In the genomic region with DNA sequence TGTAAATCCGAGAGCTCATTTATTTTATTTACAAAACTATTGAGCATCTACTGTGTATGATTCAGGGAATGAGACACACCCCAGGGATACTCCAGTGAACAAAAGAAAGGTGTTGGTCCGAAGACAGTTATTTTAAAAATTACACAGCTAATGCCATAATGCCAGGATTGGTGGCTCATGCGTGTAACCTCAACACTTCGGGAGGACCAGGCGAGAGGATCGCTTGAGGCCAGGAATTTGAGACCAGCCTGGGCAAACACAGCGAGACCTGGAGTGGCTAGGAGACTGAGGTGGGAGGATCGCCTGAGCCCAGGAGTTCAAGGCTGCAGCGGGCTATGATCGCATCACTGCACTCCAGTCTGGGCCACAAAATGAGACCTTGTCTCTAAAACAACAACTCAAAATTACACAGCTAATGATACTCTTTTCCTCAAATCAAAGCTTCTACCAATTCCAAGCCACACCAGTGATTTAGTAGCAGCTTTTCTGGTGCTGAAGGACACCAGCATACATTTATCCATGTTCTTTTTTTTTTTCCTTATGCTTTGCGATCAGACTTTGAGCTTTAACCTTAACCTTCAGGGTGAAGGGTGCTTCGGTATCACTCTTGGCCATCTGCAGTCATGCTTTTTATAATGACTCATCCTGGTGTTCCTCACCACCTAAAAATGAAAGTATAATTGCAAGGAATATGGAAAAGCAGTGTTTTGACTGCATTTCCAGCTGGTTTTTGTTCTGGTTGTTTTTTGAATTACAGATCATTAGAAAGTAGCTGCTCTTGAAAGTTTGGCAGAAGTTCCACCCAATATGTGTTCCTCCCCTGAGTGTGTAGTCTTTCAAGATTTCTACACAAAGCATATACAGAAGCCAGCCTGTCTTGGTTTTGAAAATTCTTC, we compare ENCODE assay signal across 8 cellular contexts. TPM values are rescaled to one million over a fixed set of nuclear protein-coding genes. Genes with fewer than 3 reads are reported as not detected.
A peak's percentile ranks its signal among the peaks of the same experiment; 100 is the strongest.
DNase-seq lines count a peak whose midpoint lies in the region; ATAC-seq, FAIRE-seq and TF ChIP-seq lines count a peak whose summit lies in the region.

No MANE protein-coding gene starts in this region.

- no peaks in the 10 kb centered on the region for H3K36me3 Mint-ChIP-seq in CD4-positive, CD25-positive, alpha-beta regulatory T cell
- H3K36me3 Mint-ChIP-seq in activated naive CD8-positive, alpha-beta T cell: no peaks in the 10 kb centered on the region

- H3K9ac ChIP-seq in HUES48 (ENCODE audit: low read depth, low read length): peak overlapping the region; percentile 86
- H3K9ac ChIP-seq in keratinocyte (ENCODE audit: control insufficient read depth, extremely low read depth, insufficient read depth, low read length): peak overlapping the region; percentile 74
- H3K9ac ChIP-seq in stomach smooth muscle (ENCODE audit: low read length in 2 of 2): peak overlapping the region; percentile 78 to 80

- peak overlapping the region; percentile 92 to 98 (median 97) for H3K4me3 Mint-ChIP-seq in CD4-positive, CD25-positive, alpha-beta regulatory T cell
- peak overlapping the region; percentile 94 for H3K4me3 Mint-ChIP-seq in activated naive CD8-positive, alpha-beta T cell

- TF ChIP-seq POLR2A in GM18505 (IDR thresholded peaks at IDR 0.05; ENCODE audit: borderline replicate concordance, extremely low read depth, insufficient read depth, insufficient read length): no peak

- peak overlapping the region; percentile 50 to 94 (median 90) for H3K27ac Mint-ChIP-seq in CD4-positive, CD25-positive, alpha-beta regulatory T cell
- H3K27ac Mint-ChIP-seq in activated naive CD8-positive, alpha-beta T cell: peak overlapping the region; percentile 95

- DNase-seq in CD4-positive, CD25-positive, alpha-beta regulatory T cell: no peak
- DNase-seq in keratinocyte (ENCODE audit: low read depth, low spot score) (no peak), inferior parietal cortex (ENCODE audit: extremely low spot score) (no peak)

- peak overlapping the region; percentile 63 for H3K4me2 ChIP-seq in keratinocyte (ENCODE audit: control insufficient read depth, extremely low read depth, insufficient read depth, low read depth, low read length)

- peaks cover 7 to 22% (median 11%) of the 10 kb centered on the region in 4 donors for H3K4me1 Mint-ChIP-seq in CD4-positive, CD25-positive, alpha-beta regulatory T cell
- peaks cover 29% of the 10 kb centered on the region for H3K4me1 Mint-ChIP-seq in activated naive CD8-positive, alpha-beta T cell (ENCODE audit: low read depth)

- H3K9me3 Mint-ChIP-seq in CD4-positive, CD25-positive, alpha-beta regulatory T cell: no peaks in the 10 kb centered on the region
- no peaks in the 10 kb centered on the region for H3K9me3 Mint-ChIP-seq in activated naive CD8-positive, alpha-beta T cell (ENCODE audit: low read depth)

- peak overlapping the region; percentile 68 for H3K4me3 ChIP-seq in CD4-positive, CD25-positive, alpha-beta regulatory T cell (ENCODE audit: low read depth, low read length)
- H3K4me3 ChIP-seq in HUES48 (ENCODE audit: low read depth, low read length) (peak overlapping the region; percentile 87), keratinocyte (ENCODE audit: control insufficient read depth in 2 of 3, extremely low read depth in 1 of 3, insufficient read depth in 2 of 3, low read depth in 1 of 3, low read length in 3 of 3) (peak overlapping the region; percentile 62 to 81 (median 73)), stomach smooth muscle (ENCODE audit: low read length in 2 of 2) (peak overlapping the region; percentile 79 to 90)

- H3K9me3 ChIP-seq in CD4-positive, CD25-positive, alpha-beta regulatory T cell (ENCODE audit: control insufficient read depth in 2 of 2, low read length in 2 of 2): no peaks in the 10 kb centered on the region
- H3K9me3 ChIP-seq in HUES48 (ENCODE audit: control insufficient read depth, insufficient read depth, low read length) (no peaks in the 10 kb centered on the region), keratinocyte (ENCODE audit: control insufficient read depth, low read depth, low read length) (no peaks in the 10 kb centered on the region), stomach smooth muscle (ENCODE audit: control insufficient read depth in 2 of 2, low read length in 2 of 2) (no peaks in the 10 kb centered on the region)

- no peaks in the 10 kb centered on the region for H3K79me2 ChIP-seq in keratinocyte (ENCODE audit: control insufficient read depth, insufficient read depth, low read length)

- no peak for ATAC-seq in CD4-positive, CD25-positive, alpha-beta regulatory T cell (ENCODE audit: low read depth in 2 of 2)
- ATAC-seq in HG03045 (IDR thresholded peaks at IDR 0.05; ENCODE audit: unreplicated experiment) (no peak), GM18505 (IDR thresholded peaks at IDR 0.05; ENCODE audit: unreplicated experiment) (no peak)

- dilution Hi-C loops in keratinocyte (cut with MboI; ENCODE audit: extremely low pct_ligation_motif_present, low sequenced_read_pairs): no loop called here

- no peak for FAIRE-seq in keratinocyte (lab: Jason Lieb, UNC)

- H3K4me1 ChIP-seq in CD4-positive, CD25-positive, alpha-beta regulatory T cell (ENCODE audit: control insufficient read depth, insufficient read depth, low read length, poor library complexity, severe bottlenecking): peaks cover 13% of the 10 kb centered on the region
- H3K4me1 ChIP-seq in HUES48 (ENCODE audit: control insufficient read depth, insufficient read depth, low read length) (peaks cover 14% of the 10 kb centered on the region), keratinocyte (ENCODE audit: control insufficient read depth, extremely low read depth, insufficient read depth, low read length) (peaks cover 16% of the 10 kb centered on the region), stomach smooth muscle (ENCODE audit: control insufficient read depth, insufficient read depth, low read length) (peaks cover 9% of the 10 kb centered on the region)

- H3K27me3 Mint-ChIP-seq in CD4-positive, CD25-positive, alpha-beta regulatory T cell: peaks cover 15% of the 10 kb centered on the region
- peaks cover 6% of the 10 kb centered on the region for H3K27me3 Mint-ChIP-seq in activated naive CD8-positive, alpha-beta T cell

- peak overlapping the region; percentile 63 for H3K27ac ChIP-seq in CD4-positive, CD25-positive, alpha-beta regulatory T cell (ENCODE audit: insufficient read depth, low read length, poor library complexity, severe bottlenecking)
- no peak overlapping the region for H3K27ac ChIP-seq in HUES48 (ENCODE audit: low read depth, low read length)
- H3K27ac ChIP-seq in keratinocyte (ENCODE audit: control insufficient read depth, insufficient read depth, low read length): no peak overlapping the region
- no peak overlapping the region for H3K27ac ChIP-seq in stomach smooth muscle (ENCODE audit: low read length)

- no peaks in the 10 kb centered on the region for H3K36me3 ChIP-seq in CD4-positive, CD25-positive, alpha-beta regulatory T cell (ENCODE audit: control insufficient read depth, insufficient read depth, low read length)
- H3K36me3 ChIP-seq in HUES48 (ENCODE audit: control insufficient read depth, insufficient read depth, low read length) (no peaks in the 10 kb centered on the region), keratinocyte (ENCODE audit: control insufficient read depth in 2 of 2, extremely low read depth in 1 of 2, insufficient read depth in 2 of 2, low read length in 2 of 2) (no peaks in the 10 kb centered on the region), stomach smooth muscle (ENCODE audit: control insufficient read depth in 2 of 2, insufficient read depth in 2 of 2, low read length in 2 of 2) (no peaks in the 10 kb centered on the region)

- peak overlapping the region; percentile 96 for H2AFZ ChIP-seq in keratinocyte (ENCODE audit: control insufficient read depth, low read length)

- H4K20me1 ChIP-seq in keratinocyte (ENCODE audit: control insufficient read depth, extremely low read depth, insufficient read depth, low read length): no peaks in the 10 kb centered on the region

- TF ChIP-seq CTCF in keratinocyte (optimal IDR thresholded peaks at IDR 0.05 in 1 of 3, IDR thresholded peaks at IDR 0.05 in 1 of 3, conservative IDR thresholded peaks at IDR 0.05 in 1 of 3; ENCODE audit: extremely low read depth in 1 of 3, insufficient read depth in 2 of 3, low read length in 3 of 3): no peak

- peaks cover 6% of the 10 kb centered on the region for H3K27me3 ChIP-seq in CD4-positive, CD25-positive, alpha-beta regulatory T cell (ENCODE audit: control insufficient read depth, insufficient read depth, low read length)
- H3K27me3 ChIP-seq in HUES48 (ENCODE audit: control insufficient read depth, insufficient read depth, low read length) (peaks cover 29% of the 10 kb centered on the region), keratinocyte (ENCODE audit: control insufficient read depth, extremely low read depth, insufficient read depth, low read length) (no peaks in the 10 kb centered on the region), stomach smooth muscle (ENCODE audit: control insufficient read depth in 1 of 2, insufficient read depth in 2 of 2, low read length in 2 of 2) (no peaks in the 10 kb centered on the region)

- H3K9me1 ChIP-seq in keratinocyte (ENCODE audit: control insufficient read depth, extremely low read depth, insufficient read depth, low read length): no peaks in the 10 kb centered on the region

RNA-seq across cellular contexts. Expression of gene SLC41A2, which starts 1.1 kb away (rescaled TPM):
- 4.7 TPM for total RNA-seq in CD4-positive, CD25-positive, alpha-beta regulatory T cell
- polyA plus RNA-seq in CD4-positive, CD25-positive, alpha-beta regulatory T cell: under 1 TPM in 3 of 4 donors, not detected in 1; 0.32 to 0.64 (median 0.47) TPM
- polyA plus RNA-seq in keratinocyte: 1.0 to 1.5 TPM (median 1.2 TPM) in 3 replicates
- polyA plus RNA-seq in keratinocyte (2011; ENCODE audit: low read depth): 1.4 TPM
- 0.86 and 0.95 TPM in 2 replicates for polyA plus RNA-seq in keratinocyte (2011; cell fraction: cytosol; rRNA removed)
- polyA plus RNA-seq in keratinocyte (2011; cell fraction: nucleus; rRNA removed): 2.0 and 3.1 TPM in 2 replicates
- polyA plus RNA-seq in keratinocyte (2012; ENCODE audit: low replicate concordance): 1.5 and 2.0 TPM in 2 replicates
- polyA minus RNA-seq in keratinocyte: 0.59 to 1.4 TPM (median 1.3 TPM) in 3 replicates
- polyA minus RNA-seq in keratinocyte (2011; cell fraction: cytosol; rRNA and poly(A)+ RNA removed): 1.2 TPM
- polyA minus RNA-seq in keratinocyte (2011; cell fraction: nucleus; rRNA and poly(A)+ RNA removed): 2.2 and 6.7 TPM in 2 replicates

RNA-seq across cellular contexts. Expression of gene NOPCHAP1, which starts 26.9 kb away (rescaled TPM):
- total RNA-seq in CD4-positive, CD25-positive, alpha-beta regulatory T cell: 11.6 TPM
- 10 to 100 TPM; 14.3 to 26.9 (median 18.4) TPM for polyA plus RNA-seq in CD4-positive, CD25-positive, alpha-beta regulatory T cell
- polyA plus RNA-seq in keratinocyte: 7.9 to 16.7 TPM (median 9.2 TPM) in 3 replicates
- 35.8 TPM for polyA plus RNA-seq in keratinocyte (2011; ENCODE audit: low read depth)
- 9.3 and 9.6 TPM in 2 replicates for polyA plus RNA-seq in keratinocyte (2011; cell fraction: cytosol; rRNA removed)
- 5.6 TPM in 2 replicates for polyA plus RNA-seq in keratinocyte (2011; cell fraction: nucleus; rRNA removed)
- polyA plus RNA-seq in keratinocyte (2012; ENCODE audit: low replicate concordance): 14.8 and 27.2 TPM in 2 replicates
- 1.8 to 5.9 TPM (median 5.0 TPM) in 3 replicates for polyA minus RNA-seq in keratinocyte
- 9.8 TPM for polyA minus RNA-seq in keratinocyte (2011; cell fraction: cytosol; rRNA and poly(A)+ RNA removed)
- 4.7 and 7.5 TPM in 2 replicates for polyA minus RNA-seq in keratinocyte (2011; cell fraction: nucleus; rRNA and poly(A)+ RNA removed)
